In genomic region chr17:2230877-2231276, GRCh38 we compare ENCODE assay signal across 14 cellular contexts.
DNase-seq lines count a peak whose midpoint lies in the region; FAIRE-seq and TF ChIP-seq lines count a peak whose summit lies in the region.
"Had no signal": no experiment of that assay in that cellular context is flagged by ENCODE, and none has a peak within 500 bp of the region (broad histone marks: within the 10 kb centered on the region; RNA-seq: fewer than 3 reads in every experiment).

No MANE protein-coding gene starts in this region.

- H3F3A ChIP-seq in MM.1S (ENCODE audit: insufficient read depth, low read length), result no peaks in the 10 kb centered on the region

- no peak overlapping the region for H3K4me2 ChIP-seq in MM.1S (ENCODE audit: low read depth, low read length)
- H3K4me2 ChIP-seq: GM23338 had no signal

- DNase-seq in AG10803 (ENCODE audit: low read depth), result peak; percentile 54
- no peak for DNase-seq in GM12891 (ENCODE audit: insufficient read length, low spot score)
- peak; percentile 81 for DNase-seq in epithelial cell of esophagus (ENCODE audit: low read depth)
- DNase-seq in putamen (ENCODE audit: low spot score), result peak; percentile 29
- DNase-seq in MM.1S, result no peak
- DNase-seq in NCI-H446 (lab: John Stamatoyannopoulos, UW), result no peak
- no peak for DNase-seq in activated effector memory CD4-positive, alpha-beta T cell treated with anti-CD3 and anti-CD28 coated beads, Interleukin-2, amount 50 U/mL, for 16 hours
- no peak for DNase-seq in kidney tubule cell (ENCODE audit: low spot score)
- DNase-seq: central memory CD4-positive, alpha-beta T cell; NCI-H187 treated with DMSO at 0.1 percent for 48 hours; NK-92 treated with Interleukin-12 subunit alpha and Interleukin-12 subunit beta, amount 100 ng/mL, for 24 hours; stimulated activated CD4-positive, alpha-beta T cell treated with anti-CD3 and anti-CD28 coated beads, Interleukin-4, amount 100 ng/mL, for 24 hours; stimulated activated naive CD4-positive, alpha-beta T cell treated with Interleukin-2 at 50 U/mL for 16 hours had no signal

- no peak overlapping the region for H2AFZ ChIP-seq in MM.1S (ENCODE audit: low read length)
- H2AFZ ChIP-seq: GM23338 had no signal

- no peak for TF ChIP-seq POLR2A in GM12891 (IDR thresholded peaks at IDR 0.05; ENCODE audit: low read depth, low read length)

- no peaks in the 10 kb centered on the region for H4K20me1 ChIP-seq in MM.1S (ENCODE audit: insufficient read depth, low read length)

- H3K27me3 ChIP-seq in MM.1S (replicated peaks; ENCODE audit: insufficient read depth, low read length), result no peaks in the 10 kb centered on the region

- H3K4me3 ChIP-seq in AG10803 (ENCODE audit: low read length) (no peak overlapping the region), epithelial cell of esophagus (ENCODE audit: low read length) (no peak overlapping the region), MM.1S (ENCODE audit: low read length) (no peak overlapping the region)
- H3K4me3 ChIP-seq: GM23338 had no signal

- peak; percentile 75 for FAIRE-seq in GM12891 (lab: Jason Lieb, UNC)

- no peak overlapping the region for H3K9ac ChIP-seq in MM.1S (ENCODE audit: low read length)

- H3K9me3 ChIP-seq in MM.1S (replicated peaks; ENCODE audit: insufficient read depth, low read length), result no peaks in the 10 kb centered on the region

- peaks cover 5% of the 10 kb centered on the region; the same call in 1 of the 2 replicates for H3K79me2 ChIP-seq in MM.1S (ENCODE audit: low read length)

- H3K9me2 ChIP-seq in MM.1S (replicated peaks; ENCODE audit: insufficient read depth, low read length), result no peaks in the 10 kb centered on the region

- TF ChIP-seq CTCF in AG10803 (conservative IDR thresholded peaks at IDR 0.05; ENCODE audit: low read length) (no peak), epithelial cell of esophagus (IDR thresholded peaks at IDR 0.05; ENCODE audit: insufficient read depth, low read depth, low read length, missing control alignments) (no peak), MM.1S (IDR thresholded peaks at IDR 0.05; ENCODE audit: low read length) (no peak)

- H3K36me3 ChIP-seq in MM.1S (replicated peaks; ENCODE audit: insufficient read depth, low read length), result no peaks in the 10 kb centered on the region; the same call in 1 of the 2 replicates

- H3K27ac ChIP-seq in MM.1S (ENCODE audit: low read length), result no peak overlapping the region

- H3K4me1 ChIP-seq in MM.1S (ENCODE audit: low read length), result no peaks in the 10 kb centered on the region

TF ChIP-seq in GM12891, 5 proteins besides CTCF, POLR2A, EP300 and RAD21:
- TF ChIP-seq PAX5 (IDR thresholded peaks at IDR 0.05; ENCODE audit: insufficient read depth, low read length, severe bottlenecking) (no peak), POU2F2 (IDR thresholded peaks at IDR 0.05; ENCODE audit: low read depth, low read length) (no peak), SPI1 (IDR thresholded peaks at IDR 0.05; ENCODE audit: low read depth, low read length) (no peak)

Comparison
In these comparisons a context has a peak if more than half of its experiments do, and no peak if none do; other contexts are left out.
1. DNase-seq: peak in AG10803 (single experiment), epithelial cell of esophagus (single experiment) and putamen (single experiment); none in GM12891 (single experiment), MM.1S (single experiment), NCI-H446 (0 of 2), activated effector memory CD4-positive, alpha-beta T cell treated with anti-CD3 and anti-CD28 coated beads, Interleukin-2, amount 50 U/mL, for 16 hours (single experiment) and kidney tubule cell (single experiment).